Comparison of ENCODE assay signal across 14 cellular contexts in the genomic region with DNA sequence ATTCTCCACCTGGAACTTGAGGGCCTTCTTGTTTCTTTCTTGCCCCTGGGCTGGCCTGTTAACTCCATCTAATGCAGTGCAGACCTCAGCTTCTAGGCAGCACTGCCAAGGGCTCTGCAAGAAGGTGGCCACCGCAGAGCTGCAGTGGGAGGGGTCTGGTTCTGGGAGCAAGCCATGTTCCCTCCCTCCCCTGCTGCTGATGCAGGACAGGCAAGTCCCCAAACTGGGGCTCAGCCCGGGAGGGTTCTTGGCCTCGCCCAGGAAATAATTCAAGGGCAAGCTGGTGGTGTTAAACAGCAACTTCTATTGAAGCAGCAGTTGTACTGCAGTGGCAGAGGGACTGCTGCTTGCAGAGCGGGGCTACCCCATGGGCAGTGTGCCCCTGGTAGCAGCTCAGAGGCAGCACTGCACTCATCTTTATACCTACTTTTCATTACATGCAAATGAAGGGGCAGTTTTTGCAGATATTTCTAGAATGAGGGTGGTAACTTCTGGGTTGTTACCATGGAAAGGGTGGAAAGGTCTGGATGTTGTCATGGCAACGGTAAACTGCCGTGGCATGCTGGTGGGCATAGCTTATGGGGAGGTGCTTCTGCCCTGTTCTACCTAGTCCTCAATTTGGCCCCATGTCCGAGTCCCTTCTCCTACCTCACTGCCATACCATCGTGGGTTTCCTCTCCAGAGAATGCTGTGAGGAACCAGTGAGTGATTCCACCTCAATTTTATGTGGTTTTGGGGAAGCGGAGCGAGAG.
DNase-seq lines count a peak whose midpoint lies in the region; ATAC-seq and TF ChIP-seq lines count a peak whose summit lies in the region.
"Had no signal": no experiment of that assay in that cellular context is flagged by ENCODE, and none has a peak within 500 bp of the region (broad histone marks: within the 10 kb centered on the region; RNA-seq: fewer than 3 reads in every experiment).

No MANE protein-coding gene starts in this region.

- H3K27me3 ChIP-seq in IMR-90 (ENCODE audit: control insufficient read depth, insufficient read depth, low read length) = peaks cover 14% of the 10 kb centered on the region
- peaks cover 17% of the 10 kb centered on the region for H3K27me3 ChIP-seq in osteoblast (ENCODE audit: insufficient read depth, low read length)
- H3K27me3 ChIP-seq: BLaER1 treated with 17β-estradiol and CSF1 and Interleukin-3, amounts not matched to agents 10 nM and 100 nM had no signal

- dilution Hi-C loops in IMR-90 (cut with HindIII; ENCODE audit: low sequenced_read_pairs, unreplicated experiment) = no loop called here

- H3K4me3 ChIP-seq in IMR-90 (ENCODE audit: insufficient read depth, low read depth, low read length) (no peak overlapping the region), osteoblast (ENCODE audit: insufficient read depth, low read length) (no peak overlapping the region)
- H3K4me3 ChIP-seq: BLaER1 treated with 17β-estradiol and CSF1 and Interleukin-3, amounts not matched to agents 10 nM and 100 nM; GM23248 had no signal

- intact Hi-C loops in activated CD4-positive, alpha-beta T cell treated with anti-CD3 and anti-CD28 coated beads, Interleukin-2, amount 10 ng/mL, durations not matched to agents 24 days and 14 days (cut with micrococcal nuclease) = no loop called here
- intact Hi-C loops in IMR-90 (cut with micrococcal nuclease) = no loop called here
- intact Hi-C loops in activated T-helper 1 cell treated with anti-CD3 and anti-CD28 coated beads, Interleukin-12 subunit alpha, Interleukin-12 subunit beta, Interleukin-2, Interleukin-4 antibody, amounts not matched to agents 30 ng/mL and 10 ng/mL and 1 ng/mL, durations not matched to agents 14 hours and 24 hours and 36 hours (cut with micrococcal nuclease) = no loop called here

- no peak overlapping the region for H3K23ac ChIP-seq in IMR-90 (ENCODE audit: low read depth, low read length)

- POLR2A ChIA-PET in IMR-90 (lab: Charles Lee; ENCODE audit: unreplicated experiment) = no interaction called here

- no TSS peak for BruUV-seq in IMR-90 (replicated peaks; lab: Mats Ljungman, UMichigan)

- no peak for TF ChIP-seq CTCF in IMR-90 (conservative IDR thresholded peaks at IDR 0.05; ENCODE audit: low read depth, low read length)
- TF ChIP-seq CTCF in osteoblast (IDR thresholded peaks at IDR 0.05; ENCODE audit: extremely low read depth, low read depth, low read length) = no peak

- DNase-seq in activated CD4-positive, alpha-beta T cell treated with anti-CD3 and anti-CD28 coated beads, Interleukin-2, amount 10 ng/mL, durations not matched to agents 24 days and 14 days = peak; percentile 58
- DNase-seq in activated CD4-positive, alpha-beta T cell treated with anti-CD3 and anti-CD28 coated beads, Interleukin-2, amount 50 U/mL, for 4 hours = no peak
- DNase-seq in IMR-90 = no peak
- DNase-seq in RPMI8226 = peak; percentile 9
- no peak for DNase-seq in osteoblast (ENCODE audit: insufficient read length, low spot score, missing footprints)
- no peak for DNase-seq in activated T-helper 1 cell treated with anti-CD3 and anti-CD28 coated beads, Interleukin-12 subunit alpha, Interleukin-12 subunit beta, Interleukin-2, Interleukin-4 antibody, amounts not matched to agents 30 ng/mL and 10 ng/mL and 1 ng/mL, durations not matched to agents 14 hours and 24 hours and 36 hours (ENCODE audit: low spot score)
- DNase-seq in NCI-H2196 (lab: John Stamatoyannopoulos, UW; ENCODE audit: unreplicated experiment) = no peak
- DNase-seq: ACHN, DMS79, GM23248 had no signal

- H3K36me3 ChIP-seq in IMR-90 (ENCODE audit: control insufficient read depth, insufficient read depth, low read length) = no peaks in the 10 kb centered on the region
- no peaks in the 10 kb centered on the region for H3K36me3 ChIP-seq in osteoblast (ENCODE audit: insufficient read depth, low read length)
- H3K36me3 ChIP-seq: BLaER1 treated with 17β-estradiol and CSF1 and Interleukin-3, amounts not matched to agents 10 nM and 100 nM had no signal

- no peaks in the 10 kb centered on the region for H3K79me1 ChIP-seq in IMR-90 (ENCODE audit: low read depth in 1 of 2, low read length in 2 of 2)

- H3K36me3 Mint-ChIP-seq in activated CD4-positive, alpha-beta T cell treated with anti-CD3 and anti-CD28 coated beads, Interleukin-2, amount 10 ng/mL, durations not matched to agents 24 days and 14 days (ENCODE audit: low read depth) = no peaks in the 10 kb centered on the region
- H3K36me3 Mint-ChIP-seq in activated T-helper 1 cell treated with anti-CD3 and anti-CD28 coated beads, Interleukin-12 subunit alpha, Interleukin-12 subunit beta, Interleukin-2, Interleukin-4 antibody, amounts not matched to agents 30 ng/mL and 10 ng/mL and 1 ng/mL, durations not matched to agents 14 hours and 24 hours and 36 hours (ENCODE audit: low read depth) = no peaks in the 10 kb centered on the region
- H3K36me3 Mint-ChIP-seq: CD4-positive, CD25-positive, alpha-beta regulatory T cell had no signal

- no peak overlapping the region for H3K4ac ChIP-seq in IMR-90 (ENCODE audit: low read depth, low read length)

- H3K79me2 ChIP-seq in osteoblast (ENCODE audit: insufficient read depth, low read length) = no peaks in the 10 kb centered on the region

- no peaks in the 10 kb centered on the region for H4K20me1 ChIP-seq in IMR-90 (ENCODE audit: insufficient read depth, low read length)
- no peaks in the 10 kb centered on the region for H4K20me1 ChIP-seq in osteoblast (ENCODE audit: insufficient read depth, low read length)
- H4K20me1 ChIP-seq: BLaER1 treated with 17β-estradiol and CSF1 and Interleukin-3, amounts not matched to agents 10 nM and 100 nM had no signal

- no peak overlapping the region for H2BK5ac ChIP-seq in IMR-90 (ENCODE audit: low read depth, low read length, poor library complexity, severe bottlenecking)

- H3K14ac ChIP-seq in IMR-90 (replicated peaks; ENCODE audit: low read depth, low read length) = no peak overlapping the region

- H3K9me3 Mint-ChIP-seq in activated CD4-positive, alpha-beta T cell treated with anti-CD3 and anti-CD28 coated beads, Interleukin-2, amount 10 ng/mL, durations not matched to agents 24 days and 14 days = no peaks in the 10 kb centered on the region
- H3K9me3 Mint-ChIP-seq in activated T-helper 1 cell treated with anti-CD3 and anti-CD28 coated beads, Interleukin-12 subunit alpha, Interleukin-12 subunit beta, Interleukin-2, Interleukin-4 antibody, amounts not matched to agents 30 ng/mL and 10 ng/mL and 1 ng/mL, durations not matched to agents 14 hours and 24 hours and 36 hours = no peaks in the 10 kb centered on the region
- H3K9me3 Mint-ChIP-seq: CD4-positive, CD25-positive, alpha-beta regulatory T cell had no signal

- H3K9ac ChIP-seq in IMR-90 (ENCODE audit: low read depth, low read length) = no peak overlapping the region
- H3K9ac ChIP-seq: BLaER1 treated with 17β-estradiol and CSF1 and Interleukin-3, amounts not matched to agents 10 nM and 100 nM; GM23248 had no signal

- no peak overlapping the region for H2AK5ac ChIP-seq in IMR-90 (ENCODE audit: low read depth, low read length)

- no CpG with 5 or more reads among the region's 10 CpGs for WGBS in IMR-90 (ENCODE audit: extremely low coverage in 2 of 2, insufficient read length in 1 of 2), 2 experiments

- H2BK15ac ChIP-seq in IMR-90 (ENCODE audit: low read depth, low read length) = no peak overlapping the region

- H3K4me2 ChIP-seq in IMR-90 (ENCODE audit: low read depth, low read length) (no peak overlapping the region), osteoblast (ENCODE audit: insufficient read depth, low read length) (no peak overlapping the region)
- H3K4me2 ChIP-seq: BLaER1 treated with 17β-estradiol and CSF1 and Interleukin-3, amounts not matched to agents 10 nM and 100 nM had no signal

- H3K9me3 ChIP-seq in IMR-90 (ENCODE audit: control insufficient read depth, insufficient read depth, low read length) (no peaks in the 10 kb centered on the region), osteoblast (ENCODE audit: low read depth, low read length) (no peaks in the 10 kb centered on the region)
- H3K9me3 ChIP-seq: BLaER1 treated with 17β-estradiol and CSF1 and Interleukin-3, amounts not matched to agents 10 nM and 100 nM had no signal

- H3K4me1 ChIP-seq in IMR-90 (ENCODE audit: control insufficient read depth, insufficient read depth, low read length) (peaks cover 2% of the 10 kb centered on the region; the same call in 1 of the 2 replicates), osteoblast (ENCODE audit: insufficient read depth, low read length) (no peaks in the 10 kb centered on the region)
- H3K4me1 ChIP-seq: BLaER1 treated with 17β-estradiol and CSF1 and Interleukin-3, amounts not matched to agents 10 nM and 100 nM had no signal

- H3K27ac ChIP-seq in IMR-90 (ENCODE audit: insufficient read depth, low read length) = no peak overlapping the region
- H3K27ac ChIP-seq in osteoblast (ENCODE audit: low read depth, low read length) = no peak overlapping the region
- H3K27ac ChIP-seq: BLaER1 treated with 17β-estradiol and CSF1 and Interleukin-3, amounts not matched to agents 10 nM and 100 nM; GM23248; HL-60 had no signal

- in situ Hi-C loops in IMR-90 (cut with MboI; ENCODE audit: low sequenced_read_pairs) = no loop called here

- TF ChIP-seq POLR2A in IMR-90 (IDR thresholded peaks at IDR 0.05; ENCODE audit: low read depth, low read length) = no peak

- H4K8ac ChIP-seq in IMR-90 (ENCODE audit: low read depth in 2 of 2, low read length in 2 of 2) = no peak overlapping the region

- H3K9me1 ChIP-seq in IMR-90 (ENCODE audit: insufficient read depth, low read length) = peaks cover 2% of the 10 kb centered on the region; the same call in 1 of the 2 replicates

- H3K18ac ChIP-seq in IMR-90 (ENCODE audit: low read depth, low read length) = no peak overlapping the region

- no peak overlapping the region for H2AK9ac ChIP-seq in IMR-90 (replicated peaks; ENCODE audit: low read depth, low read length, poor library complexity)

- no peak overlapping the region for H3K4me3 Mint-ChIP-seq in activated CD4-positive, alpha-beta T cell treated with anti-CD3 and anti-CD28 coated beads, Interleukin-2, amount 10 ng/mL, durations not matched to agents 24 days and 14 days
- no peak overlapping the region for H3K4me3 Mint-ChIP-seq in activated T-helper 1 cell treated with anti-CD3 and anti-CD28 coated beads, Interleukin-12 subunit alpha, Interleukin-12 subunit beta, Interleukin-2, Interleukin-4 antibody, amounts not matched to agents 30 ng/mL and 10 ng/mL and 1 ng/mL, durations not matched to agents 14 hours and 24 hours and 36 hours

- H3K27ac Mint-ChIP-seq in activated CD4-positive, alpha-beta T cell treated with anti-CD3 and anti-CD28 coated beads, Interleukin-2, amount 10 ng/mL, durations not matched to agents 24 days and 14 days = no peak overlapping the region
- no peak overlapping the region for H3K27ac Mint-ChIP-seq in activated T-helper 1 cell treated with anti-CD3 and anti-CD28 coated beads, Interleukin-12 subunit alpha, Interleukin-12 subunit beta, Interleukin-2, Interleukin-4 antibody, amounts not matched to agents 30 ng/mL and 10 ng/mL and 1 ng/mL, durations not matched to agents 14 hours and 24 hours and 36 hours
- H3K27ac Mint-ChIP-seq: CD4-positive, CD25-positive, alpha-beta regulatory T cell had no signal

- H2AFZ ChIP-seq in IMR-90 (replicated peaks; ENCODE audit: low read length, poor library complexity) (no peak overlapping the region), osteoblast (ENCODE audit: low read length) (peak overlapping the region; percentile 40)
- H2AFZ ChIP-seq: GM23248 had no signal

- H4K91ac ChIP-seq in IMR-90 (ENCODE audit: insufficient read depth, low read depth, low read length) = no peak overlapping the region

- no peak overlapping the region for H2BK120ac ChIP-seq in IMR-90 (ENCODE audit: low read depth, low read length)

- H4K5ac ChIP-seq in IMR-90 (ENCODE audit: low read depth, low read length) = no peak overlapping the region

- no peak overlapping the region for H2BK20ac ChIP-seq in IMR-90 (ENCODE audit: low read depth, low read length)

- no peak overlapping the region for H3K56ac ChIP-seq in IMR-90 (ENCODE audit: extremely low read depth, insufficient read depth, low read length)

- CTCF ChIA-PET in IMR-90 (lab: Yijun Ruan, JAX) = interaction anchor here (0.7 kb wide), 1 partner anchor 116 kb away, joined by 3 read pairs; no protein-coding TSS in a partner anchor

- peaks cover 13% of the 10 kb centered on the region for H3K27me3 Mint-ChIP-seq in activated CD4-positive, alpha-beta T cell treated with anti-CD3 and anti-CD28 coated beads, Interleukin-2, amount 10 ng/mL, durations not matched to agents 24 days and 14 days
- peaks cover 9% of the 10 kb centered on the region for H3K27me3 Mint-ChIP-seq in activated T-helper 1 cell treated with anti-CD3 and anti-CD28 coated beads, Interleukin-12 subunit alpha, Interleukin-12 subunit beta, Interleukin-2, Interleukin-4 antibody, amounts not matched to agents 30 ng/mL and 10 ng/mL and 1 ng/mL, durations not matched to agents 14 hours and 24 hours and 36 hours (ENCODE audit: insufficient read depth)

- no peak for TF ChIP-seq RAD21 in IMR-90 (IDR thresholded peaks at IDR 0.05; ENCODE audit: low read length)

- ATAC-seq in IMR-90 (ENCODE audit: low read depth) = 0 out of 2 replicates have a peak, but pooled peaks have one; percentile 32
- ATAC-seq: HCT116 had no signal

- peaks cover 1% of the 10 kb centered on the region for H3K4me1 Mint-ChIP-seq in activated CD4-positive, alpha-beta T cell treated with anti-CD3 and anti-CD28 coated beads, Interleukin-2, amount 10 ng/mL, durations not matched to agents 24 days and 14 days
- no peaks in the 10 kb centered on the region for H3K4me1 Mint-ChIP-seq in activated T-helper 1 cell treated with anti-CD3 and anti-CD28 coated beads, Interleukin-12 subunit alpha, Interleukin-12 subunit beta, Interleukin-2, Interleukin-4 antibody, amounts not matched to agents 30 ng/mL and 10 ng/mL and 1 ng/mL, durations not matched to agents 14 hours and 24 hours and 36 hours (ENCODE audit: low read depth)
- H3K4me1 Mint-ChIP-seq: CD4-positive, CD25-positive, alpha-beta regulatory T cell had no signal

Comparison
In these comparisons a context has a peak if more than half of its experiments do, and no peak if none do; other contexts are left out.
1. DNase-seq: peak in activated CD4-positive, alpha-beta T cell treated with anti-CD3 and anti-CD28 coated beads, Interleukin-2, amount 10 ng/mL, durations not matched to agents 24 days and 14 days (single experiment) and RPMI8226 (single experiment); none in activated CD4-positive, alpha-beta T cell treated with anti-CD3 and anti-CD28 coated beads, Interleukin-2, amount 50 U/mL, for 4 hours (0 of 2), IMR-90 (single experiment), osteoblast (single experiment), activated T-helper 1 cell treated with anti-CD3 and anti-CD28 coated beads, Interleukin-12 subunit alpha, Interleukin-12 subunit beta, Interleukin-2, Interleukin-4 antibody, amounts not matched to agents 30 ng/mL and 10 ng/mL and 1 ng/mL, durations not matched to agents 14 hours and 24 hours and 36 hours (single experiment) and NCI-H2196 (single experiment).